ENCODE assay signal across 20 cellular contexts in the genomic region with DNA sequence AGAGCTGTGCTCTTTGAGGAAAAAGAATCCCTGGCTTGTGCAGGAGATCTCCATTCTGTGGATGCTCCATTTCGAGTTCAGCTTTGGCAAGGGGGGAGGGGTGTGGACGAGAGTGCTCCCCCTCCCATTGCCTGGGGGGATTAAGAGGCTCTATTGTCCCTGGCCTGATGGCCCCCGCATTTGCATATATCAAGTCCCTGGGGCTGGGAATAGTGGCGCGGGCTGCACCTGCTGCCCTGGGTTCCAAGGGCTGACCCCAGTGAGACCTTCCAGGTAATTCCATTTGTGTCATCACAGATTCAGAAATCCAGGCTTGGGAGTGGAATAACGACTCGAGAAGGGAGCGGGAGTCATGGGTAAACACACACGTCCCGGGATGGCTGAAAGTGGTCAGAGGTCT.
"Had no signal": no experiment of that assay in that cellular context is flagged by ENCODE, and none has a peak within 500 bp of the region (broad histone marks: within the 10 kb centered on the region; RNA-seq: fewer than 3 reads in every experiment).

No MANE protein-coding gene starts in this region.

- H3K27ac ChIP-seq: ascending aorta, breast epithelium, hepatocyte, right atrium auricular region, transverse colon had no signal

- H3K9me3 Mint-ChIP-seq: activated CD4-positive, alpha-beta T cell treated with anti-CD3 and anti-CD28 coated beads, Interleukin-2, amount 10 ng/mL, durations not matched to agents 7 days and 5 days; activated T-cell treated with anti-CD3 and anti-CD28 coated beads, Interleukin-2, amount 50 U/mL, for 24 hours; effector memory CD8-positive, alpha-beta T cell; nephron; stimulated activated naive CD8-positive, alpha-beta T cell treated with anti-CD3 and anti-CD28 coated beads, Interleukin-15, Interleukin-2, amounts not matched to agents 100 ng/mL and 50 ng/mL, for 24 hours had no signal

- H3K79me2 ChIP-seq: hepatocyte had no signal

- H3K4me1 ChIP-seq: ascending aorta, breast epithelium, right atrium auricular region, transverse colon had no signal

- H3K4me1 Mint-ChIP-seq: activated CD4-positive, alpha-beta T cell treated with anti-CD3 and anti-CD28 coated beads, Interleukin-2, amount 10 ng/mL, durations not matched to agents 7 days and 5 days had no signal

- H3K27me3 ChIP-seq: ascending aorta, breast epithelium, hepatocyte, right atrium auricular region, transverse colon had no signal

- H3K36me3 Mint-ChIP-seq: mesothelial cell of epicardium had no signal

- DNase-seq: activated CD4-positive, alpha-beta T cell treated with anti-CD3 and anti-CD28 coated beads, Interleukin-2, amount 10 ng/mL, durations not matched to agents 7 days and 5 days; activated CD8-positive, alpha-beta T cell treated with anti-CD3 and anti-CD28 coated beads, Interleukin-2, amount 10 ng/mL, durations not matched to agents 7 days and 5 days; activated naive CD4-positive, alpha-beta T cell treated with anti-CD3 and anti-CD28 coated beads, Interleukin-2, amount 50 U/mL, for 16 hours; activated T-cell treated with anti-CD3 and anti-CD28 coated beads, Interleukin-2, amount 50 U/mL, for 24 hours; effector memory CD8-positive, alpha-beta T cell; foreskin fibroblast; kidney; T-helper 1 cell; T-helper 9 cell; transverse colon had no signal

- H3K9me3 ChIP-seq: ascending aorta, breast epithelium, right atrium auricular region, transverse colon had no signal

- H3K4me2 ChIP-seq: hepatocyte had no signal

- H3K36me3 ChIP-seq: ascending aorta, breast epithelium, right atrium auricular region, transverse colon had no signal

- H2AFZ ChIP-seq: hepatocyte had no signal

- H3K27ac Mint-ChIP-seq: activated CD4-positive, alpha-beta T cell treated with anti-CD3 and anti-CD28 coated beads, Interleukin-2, amount 10 ng/mL, durations not matched to agents 7 days and 5 days; activated CD8-positive, alpha-beta T cell treated with anti-CD3 and anti-CD28 coated beads, Interleukin-2, amount 10 ng/mL, durations not matched to agents 7 days and 5 days; activated T-cell treated with anti-CD3 and anti-CD28 coated beads, Interleukin-2, amount 50 U/mL, for 24 hours; effector memory CD8-positive, alpha-beta T cell; progenitor cell of endocrine pancreas; stimulated activated naive CD8-positive, alpha-beta T cell treated with anti-CD3 and anti-CD28 coated beads, Interleukin-15, Interleukin-2, amounts not matched to agents 100 ng/mL and 50 ng/mL, for 24 hours had no signal

- ATAC-seq: activated CD4-positive, CD25-positive, alpha-beta regulatory T cell treated with anti-CD3 and anti-CD28 coated beads, Interleukin-2, amount 50 U/mL, for 24 hours; activated CD8-positive, alpha-beta T cell treated with anti-CD3 and anti-CD28 coated beads, Interleukin-2, amount 10 ng/mL, durations not matched to agents 7 days and 5 days; effector memory CD8-positive, alpha-beta T cell; left lobe of liver had no signal

- H3K4me3 Mint-ChIP-seq: activated CD4-positive, alpha-beta T cell treated with anti-CD3 and anti-CD28 coated beads, Interleukin-2, amount 10 ng/mL, durations not matched to agents 7 days and 5 days; activated CD8-positive, alpha-beta T cell treated with anti-CD3 and anti-CD28 coated beads, Interleukin-2, amount 10 ng/mL, durations not matched to agents 7 days and 5 days; activated T-cell treated with anti-CD3 and anti-CD28 coated beads, Interleukin-2, amount 50 U/mL, for 24 hours; effector memory CD8-positive, alpha-beta T cell; nephron; stimulated activated naive CD8-positive, alpha-beta T cell treated with anti-CD3 and anti-CD28 coated beads, Interleukin-15, Interleukin-2, amounts not matched to agents 100 ng/mL and 50 ng/mL, for 24 hours had no signal

- H3K4me3 ChIP-seq: ascending aorta, breast epithelium, hepatocyte, right atrium auricular region, transverse colon had no signal
